16 cellular contexts compared by ENCODE assay signal in genomic region chr1:197234581-197234980, GRCh38. TPM values are rescaled to one million over a fixed set of nuclear protein-coding genes. Genes with fewer than 3 reads are reported as not detected.
DNase-seq lines count a peak whose midpoint lies in the region; ATAC-seq lines count a peak whose summit lies in the region.
"Had no signal": no experiment of that assay in that cellular context is flagged by ENCODE, and none has a peak within 500 bp of the region (broad histone marks: within the 10 kb centered on the region; RNA-seq: fewer than 3 reads in every experiment).

No MANE protein-coding gene starts in this region.

- peak; percentile 90 for DNase-seq in COLO829 (ENCODE audit: low spot score)
- peak; percentile 57 for DNase-seq in SK-N-DZ (ENCODE audit: low spot score)
- DNase-seq in medulla oblongata (ENCODE audit: extremely low spot score), result peak; percentile 75
- no peak for DNase-seq in T-helper 2 cell
- DNase-seq: DND-41, H9, IMR-90, NCI-H1417, NCI-H187, NCI-H2107, NCI-H510A, NCI-H774 had no signal

- H3K4me3 Mint-ChIP-seq in stimulated activated memory B cell treated with anti-CD40 and anti-IgM and Interleukin-4, amounts not matched to agents 10 μg/mL and 1 μg/mL and 100 μg/mL, for 72 hours, result no peak overlapping the region
- H3K4me3 Mint-ChIP-seq: CD14-positive monocyte, H9 had no signal

- no peaks in the 10 kb centered on the region for H3K27me3 Mint-ChIP-seq in stimulated activated memory B cell treated with anti-CD40 and anti-IgM and Interleukin-4, amounts not matched to agents 10 μg/mL and 1 μg/mL and 100 μg/mL, for 72 hours

- no peaks in the 10 kb centered on the region for H3K4me1 Mint-ChIP-seq in stimulated activated memory B cell treated with anti-CD40 and anti-IgM and Interleukin-4, amounts not matched to agents 10 μg/mL and 1 μg/mL and 100 μg/mL, for 72 hours
- H3K4me1 Mint-ChIP-seq: CD14-positive monocyte had no signal

- H3K36me3 Mint-ChIP-seq in stimulated activated memory B cell treated with anti-CD40 and anti-IgM and Interleukin-4, amounts not matched to agents 10 μg/mL and 1 μg/mL and 100 μg/mL, for 72 hours, result no peaks in the 10 kb centered on the region
- H3K36me3 Mint-ChIP-seq: CD14-positive monocyte had no signal

- no peaks in the 10 kb centered on the region for H3K9me3 Mint-ChIP-seq in stimulated activated memory B cell treated with anti-CD40 and anti-IgM and Interleukin-4, amounts not matched to agents 10 μg/mL and 1 μg/mL and 100 μg/mL, for 72 hours
- H3K9me3 Mint-ChIP-seq: H9 had no signal

- no peak overlapping the region for H3K27ac Mint-ChIP-seq in stimulated activated memory B cell treated with anti-CD40 and anti-IgM and Interleukin-4, amounts not matched to agents 10 μg/mL and 1 μg/mL and 100 μg/mL, for 72 hours
- H3K27ac Mint-ChIP-seq: CD14-positive monocyte, H9 had no signal

- peak; percentile 25 for ATAC-seq in stimulated activated memory B cell treated with anti-CD40 and anti-IgM and Interleukin-4, amounts not matched to agents 10 μg/mL and 1 μg/mL and 100 μg/mL, for 72 hours
- ATAC-seq in HG03354 (IDR thresholded peaks at IDR 0.05; ENCODE audit: poor library complexity, severe bottlenecking, unreplicated experiment) (no peak), HG03097 (IDR thresholded peaks at IDR 0.05; ENCODE audit: low FRiP score, unreplicated experiment) (no peak)

RNA-seq across cellular contexts. Expression of gene CRB1, which starts 33.5 kb away (rescaled TPM):
- polyA plus RNA-seq in SK-N-DZ (2014; cell fraction: cytosol; rRNA removed), result 5.7 and 6.8 TPM in 2 replicates
- polyA plus RNA-seq in SK-N-DZ (2014; cell fraction: nucleus; rRNA removed), result 4.4 and 5.7 TPM in 2 replicates
- polyA plus RNA-seq: CD14-positive monocyte, IMR-90 had no signal

RNA-seq across cellular contexts. Expression of gene ZBTB41, which starts 33.5 kb away (rescaled TPM):
- polyA plus RNA-seq in SK-N-DZ (2014; cell fraction: cytosol; rRNA removed), result 4.7 and 5.2 TPM in 2 replicates
- polyA plus RNA-seq in SK-N-DZ (2014; cell fraction: nucleus; rRNA removed), result 4.8 and 5.3 TPM in 2 replicates

Comparison
In these comparisons a context has a peak if more than half of its experiments do, and no peak if none do; other contexts are left out.
1. DNase-seq: peak in COLO829 (single experiment), SK-N-DZ (single experiment) and medulla oblongata (single experiment); none in T-helper 2 cell (0 of 5).